ENCODE assay signal across 1 cellular context in the genomic region with DNA sequence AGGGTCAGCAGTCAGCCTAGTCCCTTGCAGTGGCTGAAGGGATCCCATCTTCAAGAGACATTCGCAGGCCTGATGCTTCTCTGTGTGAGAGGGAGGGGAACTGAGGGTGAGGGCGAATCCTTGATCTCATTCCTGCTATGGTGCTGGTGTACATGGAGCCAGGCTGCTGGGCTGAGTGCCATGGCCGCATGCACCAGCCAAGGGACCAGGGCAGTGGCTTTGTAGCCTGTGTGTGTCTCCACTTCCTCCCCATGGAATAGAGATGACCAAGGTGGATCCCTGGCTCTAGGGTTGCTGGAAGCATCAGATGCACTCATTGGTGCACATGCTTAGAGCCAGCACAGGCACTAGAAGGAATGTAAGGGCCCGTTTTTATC.
TF ChIP-seq lines count a peak whose summit lies in the region.

No MANE protein-coding gene starts in this region.

TF ChIP-seq in IMR-90, 13 proteins besides CTCF, POLR2A, EP300 and RAD21:
- TF ChIP-seq SMC3 (IDR thresholded peaks at IDR 0.05; ENCODE audit: low read depth, low read length): no peak
- no peak for TF ChIP-seq MAFK (IDR thresholded peaks at IDR 0.05; ENCODE audit: low read depth, low read length)
- TF ChIP-seq RFX5 (IDR thresholded peaks at IDR 0.05; ENCODE audit: low read depth, low read length): no peak
